8 cellular contexts compared by ENCODE assay signal in genomic region chr6:28941681-28942448, GRCh38. TPM values are rescaled to one million over a fixed set of nuclear protein-coding genes. Genes with fewer than 3 reads are reported as not detected.
DNase-seq lines count a peak whose midpoint lies in the region; ATAC-seq and TF ChIP-seq lines count a peak whose summit lies in the region.

No MANE protein-coding gene starts in this region.

- H3K4me3 Mint-ChIP-seq in naive B cell, result peak overlapping the region; percentile 80 to 94 (median 92)

- ATAC-seq in IMR-90 (ENCODE audit: low read depth) (peak; percentile 7; the same call in 1 of the 2 replicates), naive B cell (ENCODE audit: low read depth in 2 of 2) (no peak), HG03280 (IDR thresholded peaks at IDR 0.05; ENCODE audit: unreplicated experiment) (no peak)

- no peaks in the 10 kb centered on the region for H3K36me3 Mint-ChIP-seq in naive B cell

- no peaks in the 10 kb centered on the region for H3K9me1 ChIP-seq in IMR-90 (ENCODE audit: insufficient read depth, low read length)

- no peak overlapping the region for H2BK20ac ChIP-seq in IMR-90 (ENCODE audit: low read depth, low read length)

- intact Hi-C loops in IMR-90 (cut with micrococcal nuclease), result loop anchor here (1.0 to 10.0 kb wide), 5 partner anchors 40 to 1467 kb away; partner anchors contain the start of gene ZNF184

- H3K4me1 ChIP-seq in BLaER1, result peaks cover 28% of the 10 kb centered on the region
- H3K4me1 ChIP-seq in IMR-90 (ENCODE audit: control insufficient read depth, insufficient read depth, low read length), result no peaks in the 10 kb centered on the region

- no peak for DNase-seq in IMR-90
- DNase-seq in caudate nucleus (lab: John Stamatoyannopoulos, UW), result peak in 6 of 61 donors; percentile 8 to 73 (median 30)
- no peak for DNase-seq in naive B cell
- DNase-seq in MV-4-11 (lab: John Stamatoyannopoulos, UW), result no peak
- DNase-seq in GM10248 (ENCODE audit: extremely low spot score), result no peak
- DNase-seq in NCI-H1092 (lab: John Stamatoyannopoulos, UW), result no peak

- no peak overlapping the region for H4K91ac ChIP-seq in IMR-90 (ENCODE audit: insufficient read depth, low read depth, low read length)

- no peak overlapping the region for H4K5ac ChIP-seq in IMR-90 (ENCODE audit: low read depth, low read length)

- H2AFZ ChIP-seq in IMR-90 (replicated peaks; ENCODE audit: low read length, poor library complexity), result no peak overlapping the region

- no peak overlapping the region for H4K8ac ChIP-seq in IMR-90 (ENCODE audit: low read depth in 2 of 2, low read length in 2 of 2)

- TF ChIP-seq CTCF in IMR-90 (conservative IDR thresholded peaks at IDR 0.05; ENCODE audit: low read depth, low read length) (no peak), GM10248 (IDR thresholded peaks at IDR 0.05; ENCODE audit: control extremely low read depth, extremely low read depth, low read depth, missing control alignments) (no peak)

- peaks cover 30 to 50% (median 45%) of the 10 kb centered on the region in 3 donors for H3K4me1 Mint-ChIP-seq in naive B cell

- peaks cover 0 to 11% (median 0%) of the 10 kb centered on the region in 7 donors for H3K9me3 Mint-ChIP-seq in naive B cell

- no peak overlapping the region for H2AK5ac ChIP-seq in IMR-90 (ENCODE audit: low read depth, low read length)

- no CpG with 5 or more reads among the region's 13 CpGs for WGBS in IMR-90 (ENCODE audit: extremely low coverage in 2 of 2, insufficient read length in 1 of 2), 2 experiments

- no peak for TF ChIP-seq RAD21 in IMR-90 (IDR thresholded peaks at IDR 0.05; ENCODE audit: low read length)

- no peak overlapping the region for H2BK15ac ChIP-seq in IMR-90 (ENCODE audit: low read depth, low read length)

- H3K23ac ChIP-seq in IMR-90 (ENCODE audit: low read depth, low read length), result no peak overlapping the region

- no peak overlapping the region for H2BK120ac ChIP-seq in IMR-90 (ENCODE audit: low read depth, low read length)

- in situ Hi-C loops in IMR-90 (cut with MboI; ENCODE audit: low sequenced_read_pairs), result no loop called here

- dilution Hi-C loops in IMR-90 (cut with HindIII; ENCODE audit: low sequenced_read_pairs, unreplicated experiment), result no loop called here

- H3K27ac ChIP-seq in BLaER1 (no peak overlapping the region), IMR-90 (ENCODE audit: insufficient read depth, low read length) (no peak overlapping the region), caudate nucleus (ENCODE audit: low read depth, low read length) (peak overlapping the region; percentile 77)

- no peaks in the 10 kb centered on the region for H3K36me3 ChIP-seq in BLaER1
- no peaks in the 10 kb centered on the region for H3K36me3 ChIP-seq in IMR-90 (ENCODE audit: control insufficient read depth, insufficient read depth, low read length)

- no TSS peak for BruUV-seq in IMR-90 (replicated peaks; lab: Mats Ljungman, UMichigan)

- no peak for TF ChIP-seq POLR2A in IMR-90 (IDR thresholded peaks at IDR 0.05; ENCODE audit: low read depth, low read length)

- peak overlapping the region; percentile 38; the same call in 1 of the 2 replicates for H3K56ac ChIP-seq in IMR-90 (ENCODE audit: extremely low read depth, insufficient read depth, low read length)

- H3K27me3 ChIP-seq in BLaER1 (no peaks in the 10 kb centered on the region), IMR-90 (ENCODE audit: control insufficient read depth, insufficient read depth, low read length) (no peaks in the 10 kb centered on the region)

- H3K4me2 ChIP-seq in BLaER1 (peak overlapping the region; percentile 83), IMR-90 (ENCODE audit: low read depth, low read length) (peak overlapping the region; percentile 97)

- H3K79me1 ChIP-seq in IMR-90 (ENCODE audit: low read depth in 1 of 2, low read length in 2 of 2), result no peaks in the 10 kb centered on the region

- no peak overlapping the region for H3K18ac ChIP-seq in IMR-90 (ENCODE audit: low read depth, low read length)

- H3K27me3 Mint-ChIP-seq in naive B cell, result peaks cover 0 to 5% (median 0%) of the 10 kb centered on the region in 3 donors

- H2BK5ac ChIP-seq in IMR-90 (ENCODE audit: low read depth, low read length, poor library complexity, severe bottlenecking), result no peak overlapping the region

- peak overlapping the region; percentile 72 for H3K9ac ChIP-seq in BLaER1
- no peak overlapping the region for H3K9ac ChIP-seq in IMR-90 (ENCODE audit: low read depth, low read length)

- no peaks in the 10 kb centered on the region for H4K20me1 ChIP-seq in BLaER1
- peaks cover 9% of the 10 kb centered on the region for H4K20me1 ChIP-seq in IMR-90 (ENCODE audit: insufficient read depth, low read length)

- H3K4ac ChIP-seq in IMR-90 (ENCODE audit: low read depth, low read length), result no peak overlapping the region

- H3K9me3 ChIP-seq in BLaER1, result no peaks in the 10 kb centered on the region
- no peaks in the 10 kb centered on the region for H3K9me3 ChIP-seq in IMR-90 (ENCODE audit: control insufficient read depth, insufficient read depth, low read length)

- H2AK9ac ChIP-seq in IMR-90 (replicated peaks; ENCODE audit: low read depth, low read length, poor library complexity), result no peak overlapping the region

- peak overlapping the region; percentile 71 for H3K4me3 ChIP-seq in BLaER1
- H3K4me3 ChIP-seq in IMR-90 (ENCODE audit: insufficient read depth, low read depth, low read length), result peak overlapping the region; percentile 74

- no peak overlapping the region for H3K14ac ChIP-seq in IMR-90 (replicated peaks; ENCODE audit: low read depth, low read length)

- H3K27ac Mint-ChIP-seq in naive B cell, result peak overlapping the region; percentile 11 to 99 (median 95)

- POLR2A ChIA-PET in IMR-90 (lab: Charles Lee; ENCODE audit: unreplicated experiment), result no interaction called here
- POLR2A ChIA-PET in GM10248 (lab: Yijun Ruan, JAX), result no interaction called here

- CTCF ChIA-PET in IMR-90 (lab: Yijun Ruan, JAX) (no interaction called here), GM10248 (lab: Yijun Ruan, JAX) (interaction anchor here (2.7 kb wide), 1 partner anchor 104 kb away, joined by 10 read pairs; no protein-coding TSS in a partner anchor)

TF ChIP-seq in IMR-90, 13 proteins besides CTCF, POLR2A, EP300 and RAD21:
- TF ChIP-seq CEBPB (IDR thresholded peaks at IDR 0.05; ENCODE audit: low read depth, low read length) (no peak), NFE2L2 (IDR thresholded peaks at IDR 0.05; ENCODE audit: low read depth, low read length) (no peak), MAZ (IDR thresholded peaks at IDR 0.05; ENCODE audit: borderline replicate concordance, low read depth, low read length) (no peak), FOS (IDR thresholded peaks at IDR 0.05; ENCODE audit: low read depth, low read length) (no peak), MAFK (IDR thresholded peaks at IDR 0.05; ENCODE audit: low read depth, low read length) (no peak), BHLHE40 (IDR thresholded peaks at IDR 0.05; ENCODE audit: low read depth, low read length) (no peak), SMC3 (IDR thresholded peaks at IDR 0.05; ENCODE audit: low read depth, low read length) (no peak), USF2 (IDR thresholded peaks at IDR 0.05; ENCODE audit: low read depth, low read length) (no peak), RCOR1 (IDR thresholded peaks at IDR 0.05; ENCODE audit: insufficient replicate concordance, low read length) (no peak), CHD1 (IDR thresholded peaks at IDR 0.05; ENCODE audit: low read depth, low read length) (no peak), MXI1 (IDR thresholded peaks at IDR 0.05; ENCODE audit: borderline replicate concordance, low read depth, low read length) (no peak), RFX5 (IDR thresholded peaks at IDR 0.05; ENCODE audit: low read depth, low read length) (no peak)
- TF ChIP-seq, protein P1, sequence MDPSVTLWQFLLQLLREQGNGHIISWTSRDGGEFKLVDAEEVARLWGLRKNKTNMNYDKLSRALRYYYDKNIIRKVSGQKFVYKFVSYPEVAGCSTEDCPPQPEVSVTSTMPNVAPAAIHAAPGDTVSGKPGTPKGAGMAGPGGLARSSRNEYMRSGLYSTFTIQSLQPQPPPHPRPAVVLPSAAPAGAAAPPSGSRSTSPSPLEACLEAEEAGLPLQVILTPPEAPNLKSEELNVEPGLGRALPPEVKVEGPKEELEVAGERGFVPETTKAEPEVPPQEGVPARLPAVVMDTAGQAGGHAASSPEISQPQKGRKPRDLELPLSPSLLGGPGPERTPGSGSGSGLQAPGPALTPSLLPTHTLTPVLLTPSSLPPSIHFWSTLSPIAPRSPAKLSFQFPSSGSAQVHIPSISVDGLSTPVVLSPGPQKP (IDR thresholded peaks at IDR 0.05; ENCODE audit: borderline replicate concordance, low read depth, low read length), result no peak

RNA-seq across cellular contexts. Expression of gene TRIM27, which starts 18.1 kb away (rescaled TPM):
- 48.0 TPM in 2 replicates for total RNA-seq in IMR-90 (2012; rRNA removed)
- 43.5 and 44.4 TPM in 2 replicates for polyA plus RNA-seq in IMR-90 (2012; rRNA removed)
- 21.8 and 26.3 TPM in 2 replicates for polyA plus RNA-seq in IMR-90 (2012; cell fraction: cytosol; rRNA removed)
- 49.1 and 79.8 TPM in 2 replicates for polyA plus RNA-seq in IMR-90 (2012; cell fraction: nucleus; rRNA removed; ENCODE audit: low replicate concordance)
- polyA plus RNA-seq in naive B cell (ENCODE audit: low read depth in 6 of 6), result 10 to 100 TPM; 39.8 to 67.0 (median 54.1) TPM
